17 cellular contexts compared by ENCODE assay signal in genomic region chr14:99724196-99724891, GRCh38. TPM values are rescaled to one million over a fixed set of nuclear protein-coding genes. Genes with fewer than 3 reads are reported as not detected.
DNase-seq lines count a peak whose midpoint lies in the region; ATAC-seq, FAIRE-seq and TF ChIP-seq lines count a peak whose summit lies in the region.
"Had no signal": no experiment of that assay in that cellular context is flagged by ENCODE, and none has a peak within 500 bp of the region (broad histone marks: within the 10 kb centered on the region; RNA-seq: fewer than 3 reads in every experiment).

No MANE protein-coding gene starts in this region.

- FAIRE-seq in urothelium cell line (lab: Jason Lieb, UNC): no peak

- H3K4me3 ChIP-seq in fibroblast of pulmonary artery (replicated peaks; ENCODE audit: low read depth, low read length): no peak overlapping the region
- H3K4me3 ChIP-seq: dorsolateral prefrontal cortex, heart right ventricle, mucosa of descending colon had no signal

- TF ChIP-seq CTCF in fibroblast of pulmonary artery (IDR thresholded peaks at IDR 0.05; ENCODE audit: low read length, missing control alignments): no peak

- intact Hi-C loops in Right ventricle myocardium inferior (cut with DNase I): no loop called here
- intact Hi-C loops in left cardiac atrium (cut with DNase I): no loop called here

- DNase-seq in Right ventricle myocardium inferior (ENCODE audit: missing footprints): peak; percentile 5
- DNase-seq in left cardiac atrium: no peak
- DNase-seq in NCI-H82 treated with DMSO at 0.1 percent for 48 hours (lab: John Stamatoyannopoulos, UW; ENCODE audit: unreplicated experiment): peak; percentile 62
- peak; percentile 42 for DNase-seq in fibroblast of pulmonary artery (ENCODE audit: low read depth)
- peak; percentile 46 for DNase-seq in urothelium cell line (ENCODE audit: low spot score)
- no peak for DNase-seq in stimulated activated CD4-positive, alpha-beta T cell treated with anti-CD3 and anti-CD28 coated beads, Interleukin-12 subunit alpha, Interleukin-12 subunit beta, amount 100 ng/mL, for 4 hours
- no peak for DNase-seq in occipital lobe (lab: John Stamatoyannopoulos, UW)
- DNase-seq: activated CD8-positive, alpha-beta T cell treated with anti-CD3 and anti-CD28 coated beads, Interleukin-2, amount 10 ng/mL, durations not matched to agents 7 days and 5 days; activated gamma-delta T cell treated with Interleukin-2 at 50 U/mL for 16 hours; heart right ventricle; KG1; kidney glomerular epithelial cell; mucosa of descending colon; NCI-H1105 treated with DMSO at 0.1 percent for 48 hours; OCI-M1 had no signal

- ATAC-seq in Right ventricle myocardium inferior (no peak), left cardiac atrium (no peak), HG03520 (IDR thresholded peaks at IDR 0.05; ENCODE audit: unreplicated experiment) (no peak)
- ATAC-seq: activated CD8-positive, alpha-beta T cell treated with anti-CD3 and anti-CD28 coated beads, Interleukin-2, amount 10 ng/mL, durations not matched to agents 7 days and 5 days; mucosa of descending colon had no signal

RNA-seq across cellular contexts. Expression of gene CYP46A1, which starts 40.2 kb away (rescaled TPM):
- total RNA-seq in Right ventricle myocardium inferior (2.2 TPM), left cardiac atrium (1 to 10 TPM; 4.1 to 4.7 TPM), occipital lobe (2.3 TPM)
- total RNA-seq: activated CD8-positive, alpha-beta T cell treated with anti-CD3 and anti-CD28 coated beads, Interleukin-2, amount 10 ng/mL, durations not matched to agents 7 days and 5 days had no signal

Comparison
In these comparisons a context has a peak if more than half of its experiments do, and no peak if none do; other contexts are left out.
1. DNase-seq: peak in Right ventricle myocardium inferior (single experiment), NCI-H82 treated with DMSO at 0.1 percent for 48 hours (single experiment), fibroblast of pulmonary artery (single experiment) and urothelium cell line (single experiment); none in left cardiac atrium (single experiment), stimulated activated CD4-positive, alpha-beta T cell treated with anti-CD3 and anti-CD28 coated beads, Interleukin-12 subunit alpha, Interleukin-12 subunit beta, amount 100 ng/mL, for 4 hours (single experiment) and occipital lobe (single experiment).